8 cellular contexts compared by ENCODE assay signal in genomic region chr12:53231859-53232640, GRCh38. TPM values are rescaled to one million over a fixed set of nuclear protein-coding genes. Genes with fewer than 3 reads are reported as not detected.
A peak's percentile ranks its signal among the peaks of the same experiment; 100 is the strongest.
DNase-seq lines count a peak whose midpoint lies in the region; ATAC-seq and TF ChIP-seq lines count a peak whose summit lies in the region.

TSS of gene RARG (minus strand) at chr12:53232209. CDS start at chr12:53227545, 4,664 bp downstream.

- H3K4me3 ChIP-seq in Jurkat, Clone E6-1 (ENCODE audit: low read length) = peak within 1 kb of the TSS; percentile 60
- H3K4me3 ChIP-seq in coronary artery = peak within 1 kb of the TSS; percentile 89

- peak within 1 kb of the TSS; percentile 80 to 95 for H3K27ac ChIP-seq in coronary artery

- ATAC-seq in left lobe of liver (peak; percentile 45), GM21360 (IDR thresholded peaks at IDR 0.05; ENCODE audit: unreplicated experiment) (no peak)

- TF ChIP-seq CTCF in coronary artery (IDR thresholded peaks at IDR 0.05) = no peak

- DNase-seq in DMS114 treated with DMSO at 0.1 percent for 48 hours (lab: John Stamatoyannopoulos, UW; ENCODE audit: unreplicated experiment) (peak; percentile 50), coronary artery (ENCODE audit: low spot score) (peak; percentile 91), left lobe of liver (ENCODE audit: low spot score) (no peak), putamen (ENCODE audit: low spot score) (no peak)
- DNase-seq in Jurkat, Clone E6-1 (ENCODE audit: low read depth, low spot score) = no peak
- peak; percentile 75 for DNase-seq in activated CD4-positive, alpha-beta T cell treated with anti-CD3 and anti-CD28 coated beads for 48 hours
- DNase-seq in stimulated activated CD8-positive, alpha-beta memory T cell treated with anti-CD3 and anti-CD28 coated beads, Interleukin-12 subunit alpha, Interleukin-12 subunit beta, amount 100 ng/mL, for 1 hour (ENCODE audit: low read depth) = peak; percentile 51

RNA-seq across cellular contexts. Expression of gene RARG, which starts in this region (rescaled TPM):
- 8.4 TPM for polyA plus RNA-seq in Jurkat, Clone E6-1 (2012; ENCODE audit: insufficient read depth, insufficient read length)
- total RNA-seq in left lobe of liver = 2.5 TPM

Comparison
In these comparisons a context has a peak if more than half of its experiments do, and no peak if none do; other contexts are left out.
1. DNase-seq: peak in DMS114 treated with DMSO at 0.1 percent for 48 hours (single experiment), activated CD4-positive, alpha-beta T cell treated with anti-CD3 and anti-CD28 coated beads for 48 hours (single experiment), coronary artery (single experiment) and stimulated activated CD8-positive, alpha-beta memory T cell treated with anti-CD3 and anti-CD28 coated beads, Interleukin-12 subunit alpha, Interleukin-12 subunit beta, amount 100 ng/mL, for 1 hour (single experiment); none in Jurkat, Clone E6-1 (single experiment), left lobe of liver (single experiment) and putamen (single experiment).